In the genomic region with DNA sequence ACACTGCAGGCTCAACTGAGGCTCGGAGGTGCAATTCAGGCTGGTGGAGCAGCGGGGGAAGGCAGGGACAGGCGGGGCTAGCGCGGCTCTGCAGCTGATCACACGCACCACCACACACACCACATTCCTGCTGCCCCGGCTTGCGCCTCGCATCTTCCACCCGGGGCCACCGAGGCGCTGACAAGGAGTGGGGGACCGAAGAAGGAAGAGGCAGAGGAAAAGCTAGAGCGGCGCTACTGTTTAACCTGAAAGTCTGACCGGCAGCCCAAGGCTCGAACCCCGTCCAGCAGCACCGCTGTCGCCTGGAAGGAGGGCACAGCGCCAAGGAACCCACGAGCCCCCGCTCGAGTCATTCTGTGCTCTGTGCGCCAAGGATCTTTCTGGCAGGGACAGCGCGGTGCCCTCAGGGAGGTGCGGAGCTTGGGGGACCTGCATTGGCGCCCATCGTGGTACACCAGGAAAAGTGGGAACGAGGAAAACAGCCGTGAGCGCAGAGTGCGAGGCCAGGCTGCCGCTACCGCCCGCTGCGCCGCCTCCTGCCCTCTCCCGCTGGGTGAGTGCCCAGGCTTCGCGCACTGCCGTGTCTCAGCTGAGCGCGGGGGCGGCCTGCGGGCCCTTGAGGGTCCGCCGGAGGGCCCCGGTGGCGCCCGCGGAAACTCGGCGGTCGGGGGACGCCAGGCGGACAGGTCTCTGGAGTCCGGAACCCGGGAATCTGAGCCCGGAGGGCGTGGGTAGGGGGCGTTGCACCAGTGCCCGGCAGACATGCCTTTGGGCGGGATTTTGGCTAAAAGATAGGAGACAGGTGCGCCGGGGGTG, we compare ENCODE assay signal across 9 cellular contexts. TPM values are rescaled to one million over a fixed set of nuclear protein-coding genes. Genes with fewer than 3 reads are reported as not detected.
DNase-seq lines count a peak whose midpoint lies in the region; ATAC-seq and TF ChIP-seq lines count a peak whose summit lies in the region.
"Had no signal": no experiment of that assay in that cellular context is flagged by ENCODE, and none has a peak within 500 bp of the region (broad histone marks: within the 10 kb centered on the region; RNA-seq: fewer than 3 reads in every experiment).

No MANE protein-coding gene starts in this region.

- TF ChIP-seq RAD21 in Ishikawa (IDR thresholded peaks at IDR 0.05; ENCODE audit: low read depth): no peak

- ATAC-seq in GM21515 (IDR thresholded peaks at IDR 0.05; ENCODE audit: unreplicated experiment): no peak
- no peak for ATAC-seq in stimulated activated effector memory CD8-positive, alpha-beta T cell treated with anti-CD3 and anti-CD28 coated beads, Interleukin-12 subunit alpha, Interleukin-12 subunit beta, amount 100 ng/mL, for 72 hours

- H3K4me3 Mint-ChIP-seq in stimulated activated effector memory CD8-positive, alpha-beta T cell treated with anti-CD3 and anti-CD28 coated beads, Interleukin-12 subunit alpha, Interleukin-12 subunit beta, amount 100 ng/mL, for 72 hours: no peak overlapping the region
- no peak overlapping the region for H3K4me3 Mint-ChIP-seq in HFFc6
- H3K4me3 Mint-ChIP-seq: stimulated activated naive CD8-positive, alpha-beta T cell treated with anti-CD3 and anti-CD28 coated beads, Interleukin-15, Interleukin-2, amounts not matched to agents 100 ng/mL and 50 ng/mL, for 24 hours had no signal

- no peaks in the 10 kb centered on the region for H3K36me3 ChIP-seq in subcutaneous abdominal adipose tissue (ENCODE audit: control insufficient read depth in 5 of 5, insufficient read depth in 5 of 5, low read length in 5 of 5)

- H3K27me3 Mint-ChIP-seq in HFFc6 (ENCODE audit: insufficient read depth): peaks cover 2% of the 10 kb centered on the region; the same call in 1 of the 2 replicates

- TF ChIP-seq EP300 in Ishikawa (IDR thresholded peaks at IDR 0.05; ENCODE audit: borderline replicate concordance): no peak

- no peak for TF ChIP-seq CTCF in astrocyte of the cerebellum (IDR thresholded peaks at IDR 0.05; ENCODE audit: low read depth, low read length, missing control alignments)
- no peak for TF ChIP-seq CTCF in HFFc6 (IDR thresholded peaks at IDR 0.05)

- in situ Hi-C loops in astrocyte of the cerebellum (cut with HindIII; ENCODE audit: low sequenced_read_pairs): no loop called here

- H3K9me3 Mint-ChIP-seq in stimulated activated effector memory CD8-positive, alpha-beta T cell treated with anti-CD3 and anti-CD28 coated beads, Interleukin-12 subunit alpha, Interleukin-12 subunit beta, amount 100 ng/mL, for 72 hours: peaks cover 12% of the 10 kb centered on the region
- H3K9me3 Mint-ChIP-seq in HFFc6: peaks cover 17% of the 10 kb centered on the region

- H3K4me3 ChIP-seq in astrocyte of the cerebellum (ENCODE audit: low read depth, low read length) (peak overlapping the region; percentile 38), subcutaneous abdominal adipose tissue (ENCODE audit: low read depth in 1 of 5, low read length in 5 of 5) (peak overlapping the region; percentile 19 to 57 (median 56))

- H3K9me3 ChIP-seq in subcutaneous abdominal adipose tissue (ENCODE audit: control insufficient read depth in 5 of 5, low read length in 5 of 5): no peaks in the 10 kb centered on the region

- H3K27ac ChIP-seq in layer of hippocampus (ENCODE audit: low read depth, low read length) (peak overlapping the region; percentile 57), subcutaneous abdominal adipose tissue (ENCODE audit: low read depth, low read length) (no peak overlapping the region)

- no peaks in the 10 kb centered on the region for H3K36me3 Mint-ChIP-seq in stimulated activated effector memory CD8-positive, alpha-beta T cell treated with anti-CD3 and anti-CD28 coated beads, Interleukin-12 subunit alpha, Interleukin-12 subunit beta, amount 100 ng/mL, for 72 hours
- peaks cover 4% of the 10 kb centered on the region; the same call in 1 of the 2 replicates for H3K36me3 Mint-ChIP-seq in HFFc6 (ENCODE audit: low read depth)

- H3K27me3 ChIP-seq in layer of hippocampus (ENCODE audit: control insufficient read depth, insufficient read depth, low read length) (peaks cover 2% of the 10 kb centered on the region), subcutaneous abdominal adipose tissue (ENCODE audit: control insufficient read depth in 5 of 5, insufficient read depth in 4 of 5, low read length in 5 of 5) (peaks cover 14 to 23% (median 21%) of the 10 kb centered on the region in 5 donors)

- H3K4me1 Mint-ChIP-seq in stimulated activated effector memory CD8-positive, alpha-beta T cell treated with anti-CD3 and anti-CD28 coated beads, Interleukin-12 subunit alpha, Interleukin-12 subunit beta, amount 100 ng/mL, for 72 hours: peaks cover 5% of the 10 kb centered on the region
- no peaks in the 10 kb centered on the region for H3K4me1 Mint-ChIP-seq in HFFc6 (ENCODE audit: low read depth)

- DNase-seq in astrocyte of the cerebellum (ENCODE audit: low read depth) (no peak), activated T-cell treated with anti-CD3 and anti-CD28 coated beads for 4 hours (no peak), HFFc6 (no peak)
- DNase-seq in stimulated activated effector memory CD8-positive, alpha-beta T cell treated with anti-CD3 and anti-CD28 coated beads, Interleukin-12 subunit alpha, Interleukin-12 subunit beta, amount 100 ng/mL, for 72 hours (ENCODE audit: low spot score in 2 of 2): no peak

- peaks cover 3 to 20% (median 17%) of the 10 kb centered on the region in 5 donors for H3K4me1 ChIP-seq in subcutaneous abdominal adipose tissue (ENCODE audit: control insufficient read depth in 5 of 5, insufficient read depth in 5 of 5, low read length in 5 of 5)

- H3K9ac ChIP-seq in subcutaneous abdominal adipose tissue (ENCODE audit: low read length in 5 of 5): no peak overlapping the region

- no peak overlapping the region for H3K27ac Mint-ChIP-seq in stimulated activated effector memory CD8-positive, alpha-beta T cell treated with anti-CD3 and anti-CD28 coated beads, Interleukin-12 subunit alpha, Interleukin-12 subunit beta, amount 100 ng/mL, for 72 hours
- no peak overlapping the region for H3K27ac Mint-ChIP-seq in HFFc6
- H3K27ac Mint-ChIP-seq: stimulated activated naive CD8-positive, alpha-beta T cell treated with anti-CD3 and anti-CD28 coated beads, Interleukin-15, Interleukin-2, amounts not matched to agents 100 ng/mL and 50 ng/mL, for 24 hours had no signal

TF ChIP-seq in Ishikawa, 13 proteins besides CTCF, POLR2A, EP300 and RAD21:
- TF ChIP-seq TEAD4 (IDR thresholded peaks at IDR 0.05) (peak; percentile 69), EGR1 (IDR thresholded peaks at IDR 0.05) (peak; percentile 75), ZBTB7A (IDR thresholded peaks at IDR 0.05; ENCODE audit: low read depth) (peak; percentile 81), CEBPB (IDR thresholded peaks at IDR 0.05) (no peak), NFIC (IDR thresholded peaks at IDR 0.05) (peak; percentile 51)
- TF ChIP-seq, protein P1, sequence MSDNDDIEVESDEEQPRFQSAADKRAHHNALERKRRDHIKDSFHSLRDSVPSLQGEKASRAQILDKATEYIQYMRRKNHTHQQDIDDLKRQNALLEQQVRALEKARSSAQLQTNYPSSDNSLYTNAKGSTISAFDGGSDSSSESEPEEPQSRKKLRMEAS (IDR thresholded peaks at IDR 0.05): peak; percentile 90
- TF ChIP-seq, protein P2, sequence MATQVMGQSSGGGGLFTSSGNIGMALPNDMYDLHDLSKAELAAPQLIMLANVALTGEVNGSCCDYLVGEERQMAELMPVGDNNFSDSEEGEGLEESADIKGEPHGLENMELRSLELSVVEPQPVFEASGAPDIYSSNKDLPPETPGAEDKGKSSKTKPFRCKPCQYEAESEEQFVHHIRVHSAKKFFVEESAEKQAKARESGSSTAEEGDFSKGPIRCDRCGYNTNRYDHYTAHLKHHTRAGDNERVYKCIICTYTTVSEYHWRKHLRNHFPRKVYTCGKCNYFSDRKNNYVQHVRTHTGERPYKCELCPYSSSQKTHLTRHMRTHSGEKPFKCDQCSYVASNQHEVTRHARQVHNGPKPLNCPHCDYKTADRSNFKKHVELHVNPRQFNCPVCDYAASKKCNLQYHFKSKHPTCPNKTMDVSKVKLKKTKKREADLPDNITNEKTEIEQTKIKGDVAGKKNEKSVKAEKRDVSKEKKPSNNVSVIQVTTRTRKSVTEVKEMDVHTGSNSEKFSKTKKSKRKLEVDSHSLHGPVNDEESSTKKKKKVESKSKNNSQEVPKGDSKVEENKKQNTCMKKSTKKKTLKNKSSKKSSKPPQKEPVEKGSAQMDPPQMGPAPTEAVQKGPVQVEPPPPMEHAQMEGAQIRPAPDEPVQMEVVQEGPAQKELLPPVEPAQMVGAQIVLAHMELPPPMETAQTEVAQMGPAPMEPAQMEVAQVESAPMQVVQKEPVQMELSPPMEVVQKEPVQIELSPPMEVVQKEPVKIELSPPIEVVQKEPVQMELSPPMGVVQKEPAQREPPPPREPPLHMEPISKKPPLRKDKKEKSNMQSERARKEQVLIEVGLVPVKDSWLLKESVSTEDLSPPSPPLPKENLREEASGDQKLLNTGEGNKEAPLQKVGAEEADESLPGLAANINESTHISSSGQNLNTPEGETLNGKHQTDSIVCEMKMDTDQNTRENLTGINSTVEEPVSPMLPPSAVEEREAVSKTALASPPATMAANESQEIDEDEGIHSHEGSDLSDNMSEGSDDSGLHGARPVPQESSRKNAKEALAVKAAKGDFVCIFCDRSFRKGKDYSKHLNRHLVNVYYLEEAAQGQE (IDR thresholded peaks at IDR 0.05; ENCODE audit: low read depth): no peak
TF ChIP-seq in Ishikawa: peak in this region for 5.

RNA-seq across cellular contexts. Expression of a gene that starts 0.9 kb away (rescaled TPM):
- total RNA-seq in HFFc6 (2021; fragmentation: NEBNext Ultra II Directional; extraction: Animal tissue kit (Norgen Biotek cat#: 25700)): not detected
